9 cellular contexts compared by ENCODE assay signal in genomic region chr6:136226674-136227377, GRCh38. TPM values are rescaled to one million over a fixed set of nuclear protein-coding genes. Genes with fewer than 3 reads are reported as not detected.
DNase-seq lines count a peak whose midpoint lies in the region; ATAC-seq and TF ChIP-seq lines count a peak whose summit lies in the region.
"Had no signal": no experiment of that assay in that cellular context is flagged by ENCODE, and none has a peak within 500 bp of the region (broad histone marks: within the 10 kb centered on the region; RNA-seq: fewer than 3 reads in every experiment).

No MANE protein-coding gene starts in this region.

- no peaks in the 10 kb centered on the region for H3K9me3 ChIP-seq in CD8-positive, alpha-beta memory T cell (ENCODE audit: low read length)
- no peaks in the 10 kb centered on the region for H3K9me3 ChIP-seq in HEK293 (ENCODE audit: control insufficient read depth, insufficient read depth, low read depth, low read length)

- H3K4me2 ChIP-seq in mesendoderm (ENCODE audit: low read length): no peak overlapping the region

- H4K5ac ChIP-seq in mesendoderm (ENCODE audit: low read length): no peak overlapping the region

- peak overlapping the region; percentile 22 for H3K4me3 ChIP-seq in CD8-positive, alpha-beta memory T cell (ENCODE audit: low read length)
- H3K4me3 ChIP-seq in HEK293 (ENCODE audit: low read depth, low read length) (no peak overlapping the region), mesendoderm (ENCODE audit: low read length) (no peak overlapping the region)

- no peak overlapping the region for H2AK5ac ChIP-seq in mesendoderm (ENCODE audit: low read length)

- POLR2A ChIA-PET in CD8-positive, alpha-beta memory T cell (lab: Charles Lee): interaction anchor here (0.6 kb wide), 1 partner anchor 690 kb away, joined by 3 read pairs; no protein-coding TSS in a partner anchor
- POLR2A ChIA-PET in HEK293 (lab: Yijun Ruan, JAX): no interaction called here

- H3K56ac ChIP-seq in mesendoderm (ENCODE audit: low read length): no peak overlapping the region

- intact Hi-C loops in activated T-helper 1 cell treated with anti-CD3 and anti-CD28 coated beads, Interleukin-12 subunit alpha, Interleukin-12 subunit beta, Interleukin-2, Interleukin-4 antibody, amounts not matched to agents 30 ng/mL and 10 ng/mL and 1 ng/mL, durations not matched to agents 14 hours and 24 hours and 36 hours (cut with micrococcal nuclease): loop anchor here (1.0 to 10.0 kb wide), 10 partner anchors 195 to 776 kb away; partner anchors contain the start of gene PDE7B

- H2BK5ac ChIP-seq in mesendoderm (ENCODE audit: low read length): no peak overlapping the region

- CTCF ChIA-PET in CD8-positive, alpha-beta memory T cell (lab: Charles Lee): interaction anchor here (0.7 to 2.3 kb wide), 33 partner anchors 8 to 776 kb away, joined by 3 to 17 read pairs (median 5); no protein-coding TSS in a partner anchor
- CTCF ChIA-PET in HEK293 (lab: Yijun Ruan, JAX): interaction anchor here (0.6 to 2.8 kb wide), 106 partner anchors 8 to 1568 kb away, joined by 3 to 91 read pairs (median 4); partner anchors contain the start of genes MAP3K5, MAP7 and MTFR2

- H3K9me3 Mint-ChIP-seq in CD8-positive, alpha-beta memory T cell: no peaks in the 10 kb centered on the region
- peaks cover 9% of the 10 kb centered on the region for H3K9me3 Mint-ChIP-seq in activated T-helper 1 cell treated with anti-CD3 and anti-CD28 coated beads, Interleukin-12 subunit alpha, Interleukin-12 subunit beta, Interleukin-2, Interleukin-4 antibody, amounts not matched to agents 30 ng/mL and 10 ng/mL and 1 ng/mL, durations not matched to agents 14 hours and 24 hours and 36 hours
- H3K9me3 Mint-ChIP-seq: T-helper 1 cell treated with Interleukin-12 subunit alpha and Interleukin-12 subunit beta and Interleukin-4 antibody, amounts not matched to agents 30 μg/mL and 1 μg/mL, for 36 hours had no signal

- peak overlapping the region; percentile 43 for H3K27ac ChIP-seq in CD8-positive, alpha-beta memory T cell (ENCODE audit: low read depth, low read length)
- H3K27ac ChIP-seq in HEK293 (ENCODE audit: extremely low read depth, low read depth, low read length): no peak overlapping the region
- H3K27ac ChIP-seq in mesendoderm (ENCODE audit: low read depth, low read length): no peak overlapping the region

- no peaks in the 10 kb centered on the region for H3K4me1 ChIP-seq in CD8-positive, alpha-beta memory T cell (ENCODE audit: insufficient read depth, low read length)
- H3K4me1 ChIP-seq in HEK293 (ENCODE audit: control insufficient read depth, insufficient read depth, low read length) (no peaks in the 10 kb centered on the region), mesendoderm (ENCODE audit: control insufficient read depth, low read depth, low read length) (no peaks in the 10 kb centered on the region)

- no peak overlapping the region for H4K8ac ChIP-seq in mesendoderm (ENCODE audit: low read depth, low read length)

- peak overlapping the region; percentile 36 for H3K4ac ChIP-seq in mesendoderm (ENCODE audit: low read depth, low read length)

- no peak overlapping the region for H3K23ac ChIP-seq in mesendoderm (ENCODE audit: low read length)

- H3K79me2 ChIP-seq in mesendoderm (ENCODE audit: control insufficient read depth, insufficient read depth, low read length): no peaks in the 10 kb centered on the region

- peaks cover 8 to 10% (median 8%) of the 10 kb centered on the region in 3 donors for H3K4me1 Mint-ChIP-seq in CD8-positive, alpha-beta memory T cell
- H3K4me1 Mint-ChIP-seq in activated T-helper 1 cell treated with anti-CD3 and anti-CD28 coated beads, Interleukin-12 subunit alpha, Interleukin-12 subunit beta, Interleukin-2, Interleukin-4 antibody, amounts not matched to agents 30 ng/mL and 10 ng/mL and 1 ng/mL, durations not matched to agents 14 hours and 24 hours and 36 hours (ENCODE audit: low read depth): peaks cover 27% of the 10 kb centered on the region

- no peak for DNase-seq in CD8-positive, alpha-beta memory T cell
- no peak for DNase-seq in activated T-helper 1 cell treated with anti-CD3 and anti-CD28 coated beads, Interleukin-12 subunit alpha, Interleukin-12 subunit beta, Interleukin-2, Interleukin-4 antibody, amounts not matched to agents 30 ng/mL and 10 ng/mL and 1 ng/mL, durations not matched to agents 14 hours and 24 hours and 36 hours (ENCODE audit: low spot score)
- DNase-seq in mesendoderm (no peak), NCI-H774 (lab: John Stamatoyannopoulos, UW) (no peak), DMS53 (lab: John Stamatoyannopoulos, UW) (no peak)
- DNase-seq in activated effector memory CD4-positive, alpha-beta T cell treated with anti-CD3 and anti-CD28 coated beads, Interleukin-2, amount 50 U/mL, for 16 hours: no peak

- H3K36me3 ChIP-seq in CD8-positive, alpha-beta memory T cell (ENCODE audit: insufficient read depth, low read length): no peaks in the 10 kb centered on the region
- H3K36me3 ChIP-seq in HEK293 (ENCODE audit: control insufficient read depth in 2 of 2, insufficient read depth in 1 of 2, low read length in 2 of 2): peaks cover 0 to 3% of the 10 kb centered on the region in 2 experiments; a peak in 2 of 3 replicates
- H3K36me3 ChIP-seq in mesendoderm (ENCODE audit: control insufficient read depth, insufficient read depth, low read length): no peaks in the 10 kb centered on the region

- WGBS in mesendoderm (ENCODE audit: extremely low coverage, insufficient coverage, low lambda C conversion rate): no CpG with 5 or more reads among the region's 4 CpGs

- no peaks in the 10 kb centered on the region for H3K27me3 ChIP-seq in CD8-positive, alpha-beta memory T cell (ENCODE audit: insufficient read depth, low read length, poor library complexity, severe bottlenecking)
- H3K27me3 ChIP-seq in mesendoderm (ENCODE audit: insufficient read depth, low read length, poor library complexity): no peaks in the 10 kb centered on the region

- no peaks in the 10 kb centered on the region for H3K36me3 Mint-ChIP-seq in CD8-positive, alpha-beta memory T cell
- peaks cover 16% of the 10 kb centered on the region for H3K36me3 Mint-ChIP-seq in activated T-helper 1 cell treated with anti-CD3 and anti-CD28 coated beads, Interleukin-12 subunit alpha, Interleukin-12 subunit beta, Interleukin-2, Interleukin-4 antibody, amounts not matched to agents 30 ng/mL and 10 ng/mL and 1 ng/mL, durations not matched to agents 14 hours and 24 hours and 36 hours (ENCODE audit: low read depth)

- H3K27ac Mint-ChIP-seq in CD8-positive, alpha-beta memory T cell: peak overlapping the region in 3 of 8 donors; percentile 4 to 48 (median 48)
- peak overlapping the region; percentile 7 for H3K27ac Mint-ChIP-seq in activated T-helper 1 cell treated with anti-CD3 and anti-CD28 coated beads, Interleukin-12 subunit alpha, Interleukin-12 subunit beta, Interleukin-2, Interleukin-4 antibody, amounts not matched to agents 30 ng/mL and 10 ng/mL and 1 ng/mL, durations not matched to agents 14 hours and 24 hours and 36 hours
- H3K27ac Mint-ChIP-seq: T-helper 1 cell treated with Interleukin-12 subunit alpha and Interleukin-12 subunit beta and Interleukin-4 antibody, amounts not matched to agents 30 μg/mL and 1 μg/mL, for 36 hours had no signal

- peak overlapping the region in 6 of 7 donors; percentile 57 to 77 (median 66) for H3K4me3 Mint-ChIP-seq in CD8-positive, alpha-beta memory T cell
- H3K4me3 Mint-ChIP-seq in activated T-helper 1 cell treated with anti-CD3 and anti-CD28 coated beads, Interleukin-12 subunit alpha, Interleukin-12 subunit beta, Interleukin-2, Interleukin-4 antibody, amounts not matched to agents 30 ng/mL and 10 ng/mL and 1 ng/mL, durations not matched to agents 14 hours and 24 hours and 36 hours: peak overlapping the region; percentile 0
- H3K4me3 Mint-ChIP-seq: T-helper 1 cell treated with Interleukin-12 subunit alpha and Interleukin-12 subunit beta and Interleukin-4 antibody, amounts not matched to agents 30 μg/mL and 1 μg/mL, for 36 hours had no signal

- H2BK120ac ChIP-seq in mesendoderm (ENCODE audit: low read depth, low read length): no peak overlapping the region

- H2BK15ac ChIP-seq in mesendoderm (replicated peaks; ENCODE audit: low read depth): no peak overlapping the region

- H3K9ac ChIP-seq in mesendoderm (ENCODE audit: low read length): no peak overlapping the region

- TF ChIP-seq CTCF in HEK293 (tag by site-specific recombination; IDR thresholded peaks at IDR 0.05): no peak

- no peaks in the 10 kb centered on the region for H3K79me1 ChIP-seq in mesendoderm (ENCODE audit: low read length)

- ATAC-seq in GM21576 (IDR thresholded peaks at IDR 0.05; ENCODE audit: unreplicated experiment): no peak

- no peak overlapping the region for H3K18ac ChIP-seq in mesendoderm (ENCODE audit: low read length)

- no peaks in the 10 kb centered on the region for H3K27me3 Mint-ChIP-seq in CD8-positive, alpha-beta memory T cell
- H3K27me3 Mint-ChIP-seq in activated T-helper 1 cell treated with anti-CD3 and anti-CD28 coated beads, Interleukin-12 subunit alpha, Interleukin-12 subunit beta, Interleukin-2, Interleukin-4 antibody, amounts not matched to agents 30 ng/mL and 10 ng/mL and 1 ng/mL, durations not matched to agents 14 hours and 24 hours and 36 hours (ENCODE audit: insufficient read depth): no peaks in the 10 kb centered on the region

TF ChIP-seq in HEK293, 187 proteins besides CTCF, POLR2A, EP300 and RAD21 (continues in another document):
- TF ChIP-seq ZNF148 (tag by site-specific recombination; IDR thresholded peaks at IDR 0.05; ENCODE audit: borderline replicate concordance) (no peak), ZNF843 (tag by site-specific recombination; IDR thresholded peaks at IDR 0.05) (no peak)

RNA-seq across cellular contexts. Expression of gene MTFR2, which starts 23.3 kb away (rescaled TPM):
- 10 to 100 TPM; 18.8 to 21.7 TPM for total RNA-seq in CD8-positive, alpha-beta memory T cell
- 0.69 TPM for polyA plus RNA-seq in CD8-positive, alpha-beta memory T cell
- 23.3 and 27.6 TPM in 2 replicates for total RNA-seq in activated T-helper 1 cell treated with anti-CD3 and anti-CD28 coated beads, Interleukin-12 subunit alpha, Interleukin-12 subunit beta, Interleukin-2, Interleukin-4 antibody, amounts not matched to agents 30 ng/mL and 10 ng/mL and 1 ng/mL, durations not matched to agents 14 hours and 24 hours and 36 hours
- 14.9 TPM for polyA plus RNA-seq in mesendoderm (2013, experiment 1 of 2)
- 16.7 TPM for polyA plus RNA-seq in mesendoderm (2013, experiment 2 of 2)
